ENCODE assay signal across 9 cellular contexts in the genomic region with DNA sequence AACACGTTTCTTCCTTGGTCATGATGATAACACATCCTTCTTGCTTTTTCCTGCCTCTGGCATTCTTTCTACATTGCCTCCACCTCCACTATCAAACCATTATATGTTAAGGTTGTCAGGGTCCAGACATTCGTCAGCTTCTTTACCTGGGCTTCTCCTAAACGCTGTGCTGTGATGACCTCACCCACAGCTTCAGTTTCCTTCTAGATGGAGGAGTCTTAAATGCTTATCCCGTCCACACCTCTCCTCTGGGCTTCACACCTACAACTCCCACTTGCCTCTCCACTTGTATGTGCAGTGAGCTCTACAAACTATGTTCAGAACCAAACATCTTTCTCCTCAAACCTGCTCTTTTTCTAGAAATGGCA. TPM values are rescaled to one million over a fixed set of nuclear protein-coding genes. Genes with fewer than 3 reads are reported as not detected.
A peak's percentile ranks its signal among the peaks of the same experiment; 100 is the strongest.
DNase-seq lines count a peak whose midpoint lies in the region; ATAC-seq, FAIRE-seq and TF ChIP-seq lines count a peak whose summit lies in the region.
"Had no signal": no experiment of that assay in that cellular context is flagged by ENCODE, and none has a peak within 500 bp of the region (broad histone marks: within the 10 kb centered on the region; RNA-seq: fewer than 3 reads in every experiment).

No MANE protein-coding gene starts in this region.

- H3K9me3 ChIP-seq in DND-41 (ENCODE audit: insufficient read depth, low read length, severe bottlenecking), result no peaks in the 10 kb centered on the region
- H3K9me3 ChIP-seq in colonic mucosa, result no peaks in the 10 kb centered on the region
- H3K9me3 ChIP-seq in pancreas, result no peaks in the 10 kb centered on the region

- peak overlapping the region; percentile 88 for H2AFZ ChIP-seq in DND-41 (ENCODE audit: low read depth, low read length)

- H3K4me3 ChIP-seq in DND-41 (ENCODE audit: low read depth in 1 of 2, low read length in 2 of 2) (peak overlapping the region; percentile 29 to 96; a peak in 3 of 4 replicates), colonic mucosa (peak overlapping the region; percentile 85), pancreas (peak overlapping the region; percentile 85 to 94 (median 88))

- H3K36me3 ChIP-seq in DND-41 (ENCODE audit: insufficient read depth, low read length) (peaks cover 16% of the 10 kb centered on the region), colonic mucosa (peaks cover 1% of the 10 kb centered on the region), pancreas (no peaks in the 10 kb centered on the region)

- no peaks in the 10 kb centered on the region for H3K9me3 Mint-ChIP-seq in osteocyte (ENCODE audit: unreplicated experiment)

- 32 to 33% methylated on average over 4 of the region's 4 CpGs for WGBS in pancreas, 2 donors

- ATAC-seq in DND-41 (ENCODE audit: insufficient read depth, low read depth) (no peak), HG03095 (IDR thresholded peaks at IDR 0.05; ENCODE audit: unreplicated experiment) (peak; percentile 1), pancreas (no peak), HG02763 (IDR thresholded peaks at IDR 0.05; ENCODE audit: unreplicated experiment) (no peak)

- peak overlapping the region; percentile 95 for H3K27ac ChIP-seq in DND-41 (ENCODE audit: low read length)
- H3K27ac ChIP-seq in colonic mucosa, result peak overlapping the region; percentile 95
- peak overlapping the region; percentile 63 to 95 (median 90) for H3K27ac ChIP-seq in pancreas

- H3K9ac ChIP-seq in DND-41 (ENCODE audit: low read depth, low read length) (peak overlapping the region; percentile 89), colonic mucosa (ENCODE audit: low read depth in 2 of 2, low read length in 2 of 2) (peak overlapping the region; percentile 80 to 97)

- no peak overlapping the region for H3K27ac Mint-ChIP-seq in osteocyte (ENCODE audit: unreplicated experiment)

- H3K4me3 Mint-ChIP-seq in osteocyte (ENCODE audit: unreplicated experiment), result no peak overlapping the region

- H3K4me1 ChIP-seq in DND-41 (ENCODE audit: insufficient read depth, low read length), result peaks cover 43% of the 10 kb centered on the region
- peaks cover 3% of the 10 kb centered on the region for H3K4me1 ChIP-seq in colonic mucosa
- H3K4me1 ChIP-seq in pancreas, result peaks cover 6 to 27% (median 8%) of the 10 kb centered on the region in 3 donors

- H3K4me1 Mint-ChIP-seq in osteocyte (ENCODE audit: unreplicated experiment), result peaks cover 8% of the 10 kb centered on the region

- TF ChIP-seq CTCF in DND-41 (IDR thresholded peaks at IDR 0.05; ENCODE audit: borderline replicate concordance, extremely low read depth, low read length, poor library complexity, severe bottlenecking) (no peak), colonic mucosa (IDR thresholded peaks at IDR 0.05) (no peak), pancreas (IDR thresholded peaks at IDR 0.05) (no peak), osteocyte (IDR thresholded peaks at IDR 0.05) (no peak)

- DNase-seq in DND-41, result no peak
- DNase-seq in colonic mucosa, result no peak
- no peak for DNase-seq in pancreas
- DNase-seq in NOMO-1 (lab: John Stamatoyannopoulos, UW; ENCODE audit: unreplicated experiment in 2 of 2), result no peak
- DNase-seq in osteocyte (ENCODE audit: extremely low spot score, unreplicated experiment), result no peak
- DNase-seq in GM03348 (ENCODE audit: low spot score), result no peak

- H4K20me1 ChIP-seq in DND-41 (ENCODE audit: insufficient read depth, low read length), result no peaks in the 10 kb centered on the region

- intact Hi-C loops in colonic mucosa (cut with DNase I) (no loop called here), pancreas (cut with DNase I) (loop anchor here in 1 of 3 donors (10.0 kb wide), 1 partner anchor 160 kb away; no protein-coding TSS in a partner anchor)

- no peak for FAIRE-seq in pancreas (lab: Jason Lieb, UNC)
- FAIRE-seq: endometrium had no signal

- H3K27me3 Mint-ChIP-seq in osteocyte (ENCODE audit: unreplicated experiment), result no peaks in the 10 kb centered on the region

- no peaks in the 10 kb centered on the region for H3K27me3 ChIP-seq in DND-41 (ENCODE audit: insufficient read depth, low read length, poor library complexity)
- H3K27me3 ChIP-seq in colonic mucosa, result no peaks in the 10 kb centered on the region
- H3K27me3 ChIP-seq in pancreas, result no peaks in the 10 kb centered on the region

- H3K36me3 Mint-ChIP-seq in osteocyte (ENCODE audit: unreplicated experiment), result peaks cover 9% of the 10 kb centered on the region

- H3K79me2 ChIP-seq in DND-41 (ENCODE audit: insufficient read depth, low read length), result peaks cover 40% of the 10 kb centered on the region

- peak overlapping the region; percentile 94 for H3K4me2 ChIP-seq in DND-41 (ENCODE audit: insufficient read depth, low read length)

RNA-seq across cellular contexts. Expression of a gene that starts 0.7 kb away (rescaled TPM):
- total RNA-seq in colonic mucosa (10 to 100 TPM; 52.7 to 58.3 TPM), pancreas (10 to 100 TPM; 16.5 to 51.8 (median 28.6) TPM), osteocyte (74.0 and 76.5 TPM in 2 replicates)
- polyA plus RNA-seq in pancreas, result 10 to 100 TPM in 1 of 2 donors, 1 to 10 TPM in 1; 8.2 to 18.2 TPM
